Comparison of ENCODE assay signal across 25 cellular contexts in the genomic region with DNA sequence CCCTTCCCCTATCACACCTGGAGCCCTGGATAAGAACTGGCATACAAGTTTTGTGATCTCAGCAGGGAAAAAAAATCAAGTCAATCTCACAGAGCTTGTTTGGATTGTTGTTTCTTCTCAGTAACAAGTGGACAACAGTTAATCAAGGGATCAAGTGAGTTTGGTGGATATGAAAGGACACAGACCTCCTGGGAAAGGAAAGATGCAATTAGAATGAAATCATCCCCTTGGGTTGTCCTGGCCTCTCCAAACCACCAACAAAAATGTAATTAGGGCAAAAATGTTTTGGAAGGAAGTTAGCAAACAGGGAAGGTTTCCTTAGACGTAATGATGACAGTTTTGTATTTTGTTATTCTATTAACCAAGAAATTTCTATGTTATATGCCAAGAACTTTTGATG.
DNase-seq lines count a peak whose midpoint lies in the region; TF ChIP-seq lines count a peak whose summit lies in the region.
"Had no signal": no experiment of that assay in that cellular context is flagged by ENCODE, and none has a peak within 500 bp of the region (broad histone marks: within the 10 kb centered on the region; RNA-seq: fewer than 3 reads in every experiment).

No MANE protein-coding gene starts in this region.

- no peak for TF ChIP-seq CTCF in AG10803 (conservative IDR thresholded peaks at IDR 0.05; ENCODE audit: low read length)
- no peak for TF ChIP-seq CTCF in H9 (conservative IDR thresholded peaks at IDR 0.05)
- no peak for TF ChIP-seq CTCF in ovary (IDR thresholded peaks at IDR 0.05)

- H3K56ac ChIP-seq in H9 (ENCODE audit: insufficient read length, low read depth, low read length) (no peak overlapping the region), mesendoderm (ENCODE audit: low read length) (peak overlapping the region; percentile 44)

- no peaks in the 10 kb centered on the region for H3K79me1 ChIP-seq in H9 (ENCODE audit: insufficient read depth, low read depth, low read length, poor library complexity, severe bottlenecking)
- no peaks in the 10 kb centered on the region for H3K79me1 ChIP-seq in mesendoderm (ENCODE audit: low read length)

- TF ChIP-seq POLR2A in ovary (IDR thresholded peaks at IDR 0.05), result no peak

- H3K9ac ChIP-seq in H9 (ENCODE audit: extremely low read depth, insufficient read length, low read length), result no peak overlapping the region
- H3K9ac ChIP-seq in mesendoderm (ENCODE audit: low read length), result no peak overlapping the region

- H3K36me3 ChIP-seq in mesendoderm (ENCODE audit: control insufficient read depth, insufficient read depth, low read length) (no peaks in the 10 kb centered on the region), ovary (no peaks in the 10 kb centered on the region)
- H3K36me3 ChIP-seq: cardiac muscle cell, tibial nerve had no signal

- H3K27ac ChIP-seq in H9 (ENCODE audit: insufficient read length, low read depth, low read length) (no peak overlapping the region), mesendoderm (ENCODE audit: low read depth, low read length) (no peak overlapping the region), ovary (no peak overlapping the region)
- H3K27ac ChIP-seq: cardiac muscle cell, tibial nerve had no signal

- H4K5ac ChIP-seq in H9 (ENCODE audit: insufficient read length, low read depth, low read length), result no peak overlapping the region
- H4K5ac ChIP-seq in mesendoderm (ENCODE audit: low read length), result no peak overlapping the region

- no peak overlapping the region for H2BK120ac ChIP-seq in H9 (ENCODE audit: low read depth, low read length, poor library complexity, severe bottlenecking)
- no peak overlapping the region for H2BK120ac ChIP-seq in mesendoderm (ENCODE audit: low read depth, low read length)

- intact Hi-C loops in ovary (cut with DNase I), result loop anchor here in 1 of 4 donors (10.0 kb wide), 1 partner anchor 192 kb away; no protein-coding TSS in a partner anchor

- H2BK5ac ChIP-seq in H9 (ENCODE audit: insufficient read length, low read length) (no peak overlapping the region), mesendoderm (ENCODE audit: low read length) (no peak overlapping the region)

- H2AFZ ChIP-seq in H9 (ENCODE audit: low read length), result no peak overlapping the region

- no peak overlapping the region for H3K27ac Mint-ChIP-seq in H9
- H3K27ac Mint-ChIP-seq: activated CD4-positive, alpha-beta memory T cell treated with anti-CD3 and anti-CD28 coated beads for 36 hours; activated naive CD4-positive, alpha-beta T cell treated with anti-CD3 and anti-CD28 coated beads for 36 hours; activated T-helper 1 cell treated with anti-CD3 and anti-CD28 coated beads, Interleukin-12 subunit alpha, Interleukin-12 subunit beta, Interleukin-2, Interleukin-4 antibody, amounts not matched to agents 30 ng/mL and 10 ng/mL and 1 ng/mL, durations not matched to agents 14 hours and 24 hours and 36 hours; CD14-positive monocyte; mesothelial cell of epicardium; T-cell had no signal

- H2BK20ac ChIP-seq in H9 (ENCODE audit: low read depth, low read length, poor library complexity, severe bottlenecking), result no peak overlapping the region

- peaks cover 20 to 26% of the 10 kb centered on the region in 2 experiments for H3K4me1 Mint-ChIP-seq in H9

- H3K4me3 ChIP-seq in AG10803 (ENCODE audit: low read length) (no peak overlapping the region), mesendoderm (ENCODE audit: low read length) (no peak overlapping the region), ovary (no peak overlapping the region)

- H2BK12ac ChIP-seq in H9 (ENCODE audit: insufficient read length, low read depth, low read length), result no peak overlapping the region

- H3K79me2 ChIP-seq in H9 (ENCODE audit: insufficient read depth, low read length), result no peaks in the 10 kb centered on the region
- no peaks in the 10 kb centered on the region for H3K79me2 ChIP-seq in mesendoderm (ENCODE audit: control insufficient read depth, insufficient read depth, low read length)

- no peaks in the 10 kb centered on the region for H4K20me1 ChIP-seq in H9 (ENCODE audit: control insufficient read depth, insufficient read depth, insufficient read length)

- H3K4ac ChIP-seq in H9 (ENCODE audit: low read depth, low read length) (no peak overlapping the region), mesendoderm (ENCODE audit: low read depth, low read length) (no peak overlapping the region)

- no peak overlapping the region for H3K14ac ChIP-seq in H9 (ENCODE audit: insufficient read depth, low read length)

- H3K4me3 Mint-ChIP-seq in H9, result peak overlapping the region in 1 of 2 experiments; percentile 80; a peak in 3 of 5 replicates
- H3K4me3 Mint-ChIP-seq: activated CD4-positive, alpha-beta memory T cell treated with anti-CD3 and anti-CD28 coated beads for 36 hours; activated naive CD4-positive, alpha-beta T cell treated with anti-CD3 and anti-CD28 coated beads for 36 hours had no signal

- peaks cover 0 to 3% of the 10 kb centered on the region in 2 experiments; a peak in 3 of 5 replicates for H3K9me3 Mint-ChIP-seq in H9
- H3K9me3 Mint-ChIP-seq: activated CD4-positive, alpha-beta memory T cell treated with anti-CD3 and anti-CD28 coated beads for 36 hours; activated naive CD4-positive, alpha-beta T cell treated with anti-CD3 and anti-CD28 coated beads for 36 hours; activated T-helper 1 cell treated with anti-CD3 and anti-CD28 coated beads, Interleukin-12 subunit alpha, Interleukin-12 subunit beta, Interleukin-2, Interleukin-4 antibody, amounts not matched to agents 30 ng/mL and 10 ng/mL and 1 ng/mL, durations not matched to agents 14 hours and 24 hours and 36 hours; mesothelial cell of epicardium; T-cell had no signal

- no peak overlapping the region for H3T11ph ChIP-seq in H9 (ENCODE audit: low read length)

- H3K4me1 ChIP-seq in H9 (ENCODE audit: insufficient read depth, low read length), result peaks cover 6% of the 10 kb centered on the region; the same call in 1 of the 2 replicates
- H3K4me1 ChIP-seq in mesendoderm (ENCODE audit: control insufficient read depth, low read depth, low read length), result peaks cover 5% of the 10 kb centered on the region
- H3K4me1 ChIP-seq in ovary (ENCODE audit: insufficient read depth), result no peaks in the 10 kb centered on the region

- no CpG with 5 or more reads among the region's 1 CpG for WGBS in H9 (ENCODE audit: extremely low coverage, insufficient read length, low lambda C conversion rate)
- no CpG with 5 or more reads among the region's 1 CpG for WGBS in mesendoderm (ENCODE audit: extremely low coverage, insufficient coverage, low lambda C conversion rate)
- WGBS in ovary, 3 donors, result 19 to 30% (median 24%) methylated on average over 1 of the region's 1 CpG

- H4K91ac ChIP-seq in H9 (ENCODE audit: insufficient read length, low read depth, low read length), result no peak overlapping the region

- no peak overlapping the region for H2BK15ac ChIP-seq in H9 (ENCODE audit: low read depth, low read length)
- H2BK15ac ChIP-seq in mesendoderm (replicated peaks; ENCODE audit: low read depth), result no peak overlapping the region

- DNase-seq in AG10803 (ENCODE audit: low read depth) (peak; percentile 93), H9 (no peak), astrocyte of the hippocampus (ENCODE audit: low read depth, low spot score) (peak; percentile 9), mesendoderm (no peak), OCI-M2 (lab: John Stamatoyannopoulos, UW; ENCODE audit: unreplicated experiment) (no peak), ovary (no peak), pons (ENCODE audit: low spot score) (no peak)
- DNase-seq in central memory CD4-positive, alpha-beta T cell, result no peak
- DNase-seq: activated CD4-positive, alpha-beta memory T cell treated with anti-CD3 and anti-CD28 coated beads for 36 hours; activated CD8-positive, alpha-beta memory T cell treated with anti-CD3 and anti-CD28 coated beads, Interleukin-2, amount 50 U/mL, for 4 hours; activated naive CD4-positive, alpha-beta T cell treated with anti-CD3 and anti-CD28 coated beads for 36 hours; anterior cingulate cortex; DND-41; kidney; naive B cell; NCI-H1105; NCI-H1930; NCI-H526; stimulated activated CD4-positive, alpha-beta T cell treated with anti-CD3 and anti-CD28 coated beads, Interleukin-2, amount 100 ng/mL, for 24 hours; T-cell had no signal

- H3K4me2 ChIP-seq in H9 (ENCODE audit: insufficient read depth, insufficient read length, low read length) (peak overlapping the region; percentile 83), mesendoderm (ENCODE audit: low read length) (no peak overlapping the region)

- H4K8ac ChIP-seq in H9 (replicated peaks; ENCODE audit: insufficient read length, low read depth, low read length) (no peak overlapping the region), mesendoderm (ENCODE audit: low read depth, low read length) (no peak overlapping the region)

- no peak overlapping the region for H2AK5ac ChIP-seq in H9 (ENCODE audit: insufficient read length, low read length)
- H2AK5ac ChIP-seq in mesendoderm (ENCODE audit: low read length), result no peak overlapping the region

- H3K18ac ChIP-seq in H9 (ENCODE audit: insufficient read length, low read depth, low read length), result no peak overlapping the region
- H3K18ac ChIP-seq in mesendoderm (ENCODE audit: low read length), result no peak overlapping the region

- H3K23me2 ChIP-seq in H9 (ENCODE audit: insufficient read length, low read depth, low read length, poor library complexity, severe bottlenecking), result peaks cover 12% of the 10 kb centered on the region

- H3K27me3 Mint-ChIP-seq in H9 (ENCODE audit: low read depth), result peaks cover 100% of the 10 kb centered on the region

- no peaks in the 10 kb centered on the region for H3K9me3 ChIP-seq in H9 (ENCODE audit: control insufficient read depth, low read depth, low read length)
- no peaks in the 10 kb centered on the region for H3K9me3 ChIP-seq in ovary
- H3K9me3 ChIP-seq: tibial nerve had no signal

- H3K36me3 Mint-ChIP-seq in H9 (ENCODE audit: insufficient read depth in 1 of 3, low read depth in 3 of 3), result 0 out of 7 replicates have a peak, but pooled peaks cover 0 to 4% (median 0%) of the 10 kb centered on the region in 3 experiments
- H3K36me3 Mint-ChIP-seq: activated CD4-positive, alpha-beta memory T cell treated with anti-CD3 and anti-CD28 coated beads for 36 hours; mesothelial cell of epicardium; T-cell had no signal

- peaks cover 67% of the 10 kb centered on the region for H3K27me3 ChIP-seq in H9 (ENCODE audit: insufficient read depth, low read length)
- peaks cover 14% of the 10 kb centered on the region for H3K27me3 ChIP-seq in mesendoderm (ENCODE audit: insufficient read depth, low read length, poor library complexity)
- no peaks in the 10 kb centered on the region for H3K27me3 ChIP-seq in ovary

- no peak overlapping the region for H3K23ac ChIP-seq in H9 (ENCODE audit: insufficient read length, low read depth, low read length)
- H3K23ac ChIP-seq in mesendoderm (ENCODE audit: low read length), result no peak overlapping the region

- no peak for TF ChIP-seq EP300 in ovary (IDR thresholded peaks at IDR 0.05)

Comparison
In these comparisons a context has a peak if more than half of its experiments do, and no peak if none do; other contexts are left out.
1. DNase-seq: peak in AG10803 (single experiment) and astrocyte of the hippocampus (single experiment); none in H9 (single experiment), mesendoderm (single experiment), OCI-M2 (single experiment), ovary (0 of 5), central memory CD4-positive, alpha-beta T cell (single experiment) and pons (single experiment).